Comparison of ENCODE assay signal across 8 cellular contexts in genomic region chr22:19853879-19854777, GRCh38. TPM values are rescaled to one million over a fixed set of nuclear protein-coding genes. Genes with fewer than 3 reads are reported as not detected.
DNase-seq lines count a peak whose midpoint lies in the region; ATAC-seq and TF ChIP-seq lines count a peak whose summit lies in the region.

No MANE protein-coding gene starts in this region.

- peak overlapping the region; percentile 92 for H3K27ac ChIP-seq in colonic mucosa
- H3K27ac ChIP-seq in tibial artery: peak overlapping the region; percentile 86 to 94

- CTCF ChIA-PET in BJ (lab: Yijun Ruan, JAX): interaction anchor here (0.6 to 3.0 kb wide), 3 partner anchors 96 to 458 kb away, joined by 3 to 14 read pairs (median 5); no protein-coding TSS in a partner anchor

- H3K36me3 Mint-ChIP-seq in memory B cell: peaks cover 7% of the 10 kb centered on the region

- no peaks in the 10 kb centered on the region for H3K27me3 Mint-ChIP-seq in memory B cell

- POLR2A ChIA-PET in BJ (lab: Charles Lee): interaction anchor here (0.6 kb wide), 1 partner anchor 55 kb away, joined by 3 read pairs; no protein-coding TSS in a partner anchor

- ATAC-seq in GM21381 (IDR thresholded peaks at IDR 0.05; ENCODE audit: unreplicated experiment) (peak; percentile 10), memory B cell (ENCODE audit: low read depth) (no peak), HG02970 (IDR thresholded peaks at IDR 0.05; ENCODE audit: low FRiP score, unreplicated experiment) (no peak)

- H3K36me3 ChIP-seq in BJ (ENCODE audit: control insufficient read depth, insufficient read depth, low read length) (peaks cover 21% of the 10 kb centered on the region), NT2/D1 (ENCODE audit: insufficient read depth, insufficient read length, low read length) (peaks cover 46% of the 10 kb centered on the region), colonic mucosa (no peaks in the 10 kb centered on the region), tibial artery (peaks cover 10 to 30% (median 26%) of the 10 kb centered on the region in 3 donors)

- H3K9ac ChIP-seq in NT2/D1 (ENCODE audit: insufficient read length, low read depth) (peak overlapping the region; percentile 96), colonic mucosa (ENCODE audit: low read depth in 2 of 2, low read length in 2 of 2) (peak overlapping the region; percentile 81 to 89)

- H3K27me3 ChIP-seq in BJ (ENCODE audit: control insufficient read depth, insufficient read depth, low read length): no peaks in the 10 kb centered on the region
- H3K27me3 ChIP-seq in NT2/D1 (ENCODE audit: insufficient read depth, insufficient read length): no peaks in the 10 kb centered on the region
- H3K27me3 ChIP-seq in colonic mucosa: no peaks in the 10 kb centered on the region
- H3K27me3 ChIP-seq in tibial artery: no peaks in the 10 kb centered on the region

- H3K4me3 Mint-ChIP-seq in memory B cell: peak overlapping the region; percentile 93

- peaks cover 12% of the 10 kb centered on the region for H3K4me1 ChIP-seq in NT2/D1 (ENCODE audit: insufficient read depth, insufficient read length)
- peaks cover 16% of the 10 kb centered on the region for H3K4me1 ChIP-seq in colonic mucosa
- peaks cover 0 to 57% (median 30%) of the 10 kb centered on the region in 4 donors for H3K4me1 ChIP-seq in tibial artery

- H3K9me3 ChIP-seq in NT2/D1 (ENCODE audit: insufficient read depth, low read length): no peaks in the 10 kb centered on the region
- H3K9me3 ChIP-seq in colonic mucosa: no peaks in the 10 kb centered on the region
- no peaks in the 10 kb centered on the region for H3K9me3 ChIP-seq in tibial artery

- TF ChIP-seq CTCF in BJ (IDR thresholded peaks at IDR 0.05; ENCODE audit: insufficient read depth, low read depth, low read length) (no peak), colonic mucosa (IDR thresholded peaks at IDR 0.05) (no peak), tibial artery (IDR thresholded peaks at IDR 0.05) (no peak)

- H3K27ac Mint-ChIP-seq in memory B cell: peak overlapping the region; percentile 89

- peaks cover 27% of the 10 kb centered on the region for H3K4me1 Mint-ChIP-seq in memory B cell

- H3K4me3 ChIP-seq in BJ (ENCODE audit: low read depth, low read length): peak overlapping the region; percentile 81
- peak overlapping the region; percentile 96 for H3K4me3 ChIP-seq in NT2/D1 (ENCODE audit: insufficient read length, low read depth)
- peak overlapping the region; percentile 99 for H3K4me3 ChIP-seq in colonic mucosa
- peak overlapping the region; percentile 68 to 94 for H3K4me3 ChIP-seq in tibial artery

- no peaks in the 10 kb centered on the region for H3K9me3 Mint-ChIP-seq in memory B cell

- intact Hi-C loops in colonic mucosa (cut with DNase I): no loop called here
- intact Hi-C loops in tibial artery (cut with DNase I; ENCODE audit: low total_unique reads): loop anchor here (10.0 kb wide), 1 partner anchor 129 kb away; the partner anchor contains the start of gene GP1BB

- DNase-seq in BJ (ENCODE audit: low read depth): no peak
- no peak for DNase-seq in NT2/D1 (ENCODE audit: low read depth, low spot score)
- peak; percentile 30 for DNase-seq in colonic mucosa
- DNase-seq in memory B cell (ENCODE audit: low spot score in 2 of 2): peak in 1 of 2 donors; percentile 20
- DNase-seq in tibial artery: peak; percentile 19 to 63
- DNase-seq in NCI-H1105 treated with DMSO at 0.1 percent for 48 hours (lab: John Stamatoyannopoulos, UW): no peak

RNA-seq across cellular contexts. Expression of gene GNB1L, which starts 0.5 kb away (rescaled TPM):
- 1.3 and 3.6 TPM in 2 replicates for polyA plus RNA-seq in BJ (2011; rRNA removed)
- polyA minus RNA-seq in BJ (2011; rRNA and poly(A)+ RNA removed): 0.24 and 1.0 TPM in 2 replicates
- total RNA-seq in colonic mucosa: 10 to 100 TPM in 1 of 2 donors, 1 to 10 TPM in 1; 4.4 to 10.2 TPM

RNA-seq across cellular contexts. Expression of gene RTL10, which starts 0.5 kb away (rescaled TPM):
- 11.7 and 18.9 TPM in 2 replicates for polyA plus RNA-seq in BJ (2011; rRNA removed)
- 22.2 and 29.5 TPM in 2 replicates for polyA minus RNA-seq in BJ (2011; rRNA and poly(A)+ RNA removed)
- 10 to 100 TPM in 1 of 2 donors, 1 to 10 TPM in 1; 9.7 to 14.1 TPM for total RNA-seq in colonic mucosa

Comparison
In these comparisons a context has a peak if more than half of its experiments do, and no peak if none do; other contexts are left out.
1. DNase-seq: peak in colonic mucosa (single experiment) and tibial artery (2 of 2); none in BJ (single experiment), NT2/D1 (single experiment) and NCI-H1105 treated with DMSO at 0.1 percent for 48 hours (single experiment).
2. Peak in every context shown above with its lines, with median percentiles within 50 percentile points of each other: H3K4me3 ChIP-seq.